Comparison of ENCODE assay signal across 1 cellular context in the genomic region with DNA sequence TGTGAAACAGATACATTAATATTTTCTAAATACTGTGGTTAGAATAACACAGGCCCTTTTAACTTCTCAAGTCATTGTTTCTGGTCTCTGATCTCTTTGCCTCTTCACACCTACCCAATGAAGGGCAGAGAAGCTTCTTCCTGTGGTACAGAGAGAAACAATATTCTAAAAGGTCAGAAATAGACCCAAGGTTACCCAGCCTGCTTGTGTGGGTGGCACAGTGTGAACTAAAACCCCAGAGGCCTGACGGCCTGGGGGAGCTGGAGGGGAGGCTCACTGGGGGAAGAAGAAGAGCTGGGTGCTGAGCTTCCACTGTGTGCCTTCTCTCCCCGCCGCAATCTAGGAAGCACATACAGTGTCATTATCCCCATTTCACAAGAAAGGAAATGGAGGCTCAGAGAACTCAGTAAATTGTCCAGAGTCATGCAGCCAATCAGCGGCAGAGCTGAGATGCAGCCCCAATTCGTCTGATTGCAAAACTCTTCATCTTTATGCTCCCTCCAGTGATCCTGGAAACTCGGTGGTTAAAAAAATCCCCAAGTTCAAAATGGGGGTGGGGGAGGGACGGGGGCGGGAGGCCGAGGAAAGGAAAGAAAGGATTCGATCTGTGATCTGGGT.
TF ChIP-seq lines count a peak whose summit lies in the region.

No MANE protein-coding gene starts in this region.

TF ChIP-seq in GM23338, 12 proteins besides CTCF, POLR2A, EP300 and RAD21 (continued from another document):
- TF ChIP-seq, protein P1, sequence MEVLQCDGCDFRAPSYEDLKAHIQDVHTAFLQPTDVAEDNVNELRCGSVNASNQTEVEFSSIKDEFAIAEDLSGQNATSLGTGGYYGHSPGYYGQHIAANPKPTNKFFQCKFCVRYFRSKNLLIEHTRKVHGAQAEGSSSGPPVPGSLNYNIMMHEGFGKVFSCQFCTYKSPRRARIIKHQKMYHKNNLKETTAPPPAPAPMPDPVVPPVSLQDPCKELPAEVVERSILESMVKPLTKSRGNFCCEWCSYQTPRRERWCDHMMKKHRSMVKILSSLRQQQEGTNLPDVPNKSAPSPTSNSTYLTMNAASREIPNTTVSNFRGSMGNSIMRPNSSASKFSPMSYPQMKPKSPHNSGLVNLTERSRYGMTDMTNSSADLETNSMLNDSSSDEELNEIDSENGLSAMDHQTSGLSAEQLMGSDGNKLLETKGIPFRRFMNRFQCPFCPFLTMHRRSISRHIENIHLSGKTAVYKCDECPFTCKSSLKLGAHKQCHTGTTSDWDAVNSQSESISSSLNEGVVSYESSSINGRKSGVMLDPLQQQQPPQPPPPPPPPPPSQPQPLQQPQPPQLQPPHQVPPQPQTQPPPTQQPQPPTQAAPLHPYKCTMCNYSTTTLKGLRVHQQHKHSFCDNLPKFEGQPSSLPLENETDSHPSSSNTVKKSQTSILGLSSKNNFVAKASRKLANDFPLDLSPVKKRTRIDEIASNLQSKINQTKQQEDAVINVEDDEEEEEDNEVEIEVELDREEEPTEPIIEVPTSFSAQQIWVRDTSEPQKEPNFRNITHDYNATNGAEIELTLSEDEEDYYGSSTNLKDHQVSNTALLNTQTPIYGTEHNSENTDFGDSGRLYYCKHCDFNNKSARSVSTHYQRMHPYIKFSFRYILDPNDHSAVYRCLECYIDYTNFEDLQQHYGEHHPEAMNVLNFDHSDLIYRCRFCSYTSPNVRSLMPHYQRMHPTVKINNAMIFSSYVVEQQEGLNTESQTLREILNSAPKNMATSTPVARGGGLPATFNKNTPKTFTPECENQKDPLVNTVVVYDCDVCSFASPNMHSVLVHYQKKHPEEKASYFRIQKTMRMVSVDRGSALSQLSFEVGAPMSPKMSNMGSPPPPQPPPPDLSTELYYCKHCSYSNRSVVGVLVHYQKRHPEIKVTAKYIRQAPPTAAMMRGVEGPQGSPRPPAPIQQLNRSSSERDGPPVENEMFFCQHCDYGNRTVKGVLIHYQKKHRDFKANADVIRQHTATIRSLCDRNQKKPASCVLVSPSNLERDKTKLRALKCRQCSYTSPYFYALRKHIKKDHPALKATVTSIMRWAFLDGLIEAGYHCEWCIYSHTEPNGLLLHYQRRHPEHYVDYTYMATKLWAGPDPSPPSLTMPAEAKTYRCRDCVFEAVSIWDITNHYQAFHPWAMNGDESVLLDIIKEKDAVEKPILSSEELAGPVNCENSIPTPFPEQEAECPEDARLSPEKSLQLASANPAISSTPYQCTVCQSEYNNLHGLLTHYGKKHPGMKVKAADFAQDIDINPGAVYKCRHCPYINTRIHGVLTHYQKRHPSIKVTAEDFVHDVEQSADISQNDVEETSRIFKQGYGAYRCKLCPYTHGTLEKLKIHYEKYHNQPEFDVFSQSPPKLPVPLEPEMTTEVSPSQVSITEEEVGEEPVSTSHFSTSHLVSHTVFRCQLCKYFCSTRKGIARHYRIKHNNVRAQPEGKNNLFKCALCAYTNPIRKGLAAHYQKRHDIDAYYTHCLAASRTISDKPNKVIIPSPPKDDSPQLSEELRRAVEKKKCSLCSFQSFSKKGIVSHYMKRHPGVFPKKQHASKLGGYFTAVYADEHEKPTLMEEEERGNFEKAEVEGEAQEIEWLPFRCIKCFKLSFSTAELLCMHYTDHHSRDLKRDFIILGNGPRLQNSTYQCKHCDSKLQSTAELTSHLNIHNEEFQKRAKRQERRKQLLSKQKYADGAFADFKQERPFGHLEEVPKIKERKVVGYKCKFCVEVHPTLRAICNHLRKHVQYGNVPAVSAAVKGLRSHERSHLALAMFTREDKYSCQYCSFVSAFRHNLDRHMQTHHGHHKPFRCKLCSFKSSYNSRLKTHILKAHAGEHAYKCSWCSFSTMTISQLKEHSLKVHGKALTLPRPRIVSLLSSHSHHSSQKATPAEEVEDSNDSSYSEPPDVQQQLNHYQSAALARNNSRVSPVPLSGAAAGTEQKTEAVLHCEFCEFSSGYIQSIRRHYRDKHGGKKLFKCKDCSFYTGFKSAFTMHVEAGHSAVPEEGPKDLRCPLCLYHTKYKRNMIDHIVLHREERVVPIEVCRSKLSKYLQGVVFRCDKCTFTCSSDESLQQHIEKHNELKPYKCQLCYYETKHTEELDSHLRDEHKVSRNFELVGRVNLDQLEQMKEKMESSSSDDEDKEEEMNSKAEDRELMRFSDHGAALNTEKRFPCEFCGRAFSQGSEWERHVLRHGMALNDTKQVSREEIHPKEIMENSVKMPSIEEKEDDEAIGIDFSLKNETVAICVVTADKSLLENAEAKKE (CRISPR knock-in tag; IDR thresholded peaks at IDR 0.05): no peak
- TF ChIP-seq EZH2phosphoT487 (IDR thresholded peaks at IDR 0.05; ENCODE audit: unreplicated experiment): no peak
- TF ChIP-seq, protein P2, sequence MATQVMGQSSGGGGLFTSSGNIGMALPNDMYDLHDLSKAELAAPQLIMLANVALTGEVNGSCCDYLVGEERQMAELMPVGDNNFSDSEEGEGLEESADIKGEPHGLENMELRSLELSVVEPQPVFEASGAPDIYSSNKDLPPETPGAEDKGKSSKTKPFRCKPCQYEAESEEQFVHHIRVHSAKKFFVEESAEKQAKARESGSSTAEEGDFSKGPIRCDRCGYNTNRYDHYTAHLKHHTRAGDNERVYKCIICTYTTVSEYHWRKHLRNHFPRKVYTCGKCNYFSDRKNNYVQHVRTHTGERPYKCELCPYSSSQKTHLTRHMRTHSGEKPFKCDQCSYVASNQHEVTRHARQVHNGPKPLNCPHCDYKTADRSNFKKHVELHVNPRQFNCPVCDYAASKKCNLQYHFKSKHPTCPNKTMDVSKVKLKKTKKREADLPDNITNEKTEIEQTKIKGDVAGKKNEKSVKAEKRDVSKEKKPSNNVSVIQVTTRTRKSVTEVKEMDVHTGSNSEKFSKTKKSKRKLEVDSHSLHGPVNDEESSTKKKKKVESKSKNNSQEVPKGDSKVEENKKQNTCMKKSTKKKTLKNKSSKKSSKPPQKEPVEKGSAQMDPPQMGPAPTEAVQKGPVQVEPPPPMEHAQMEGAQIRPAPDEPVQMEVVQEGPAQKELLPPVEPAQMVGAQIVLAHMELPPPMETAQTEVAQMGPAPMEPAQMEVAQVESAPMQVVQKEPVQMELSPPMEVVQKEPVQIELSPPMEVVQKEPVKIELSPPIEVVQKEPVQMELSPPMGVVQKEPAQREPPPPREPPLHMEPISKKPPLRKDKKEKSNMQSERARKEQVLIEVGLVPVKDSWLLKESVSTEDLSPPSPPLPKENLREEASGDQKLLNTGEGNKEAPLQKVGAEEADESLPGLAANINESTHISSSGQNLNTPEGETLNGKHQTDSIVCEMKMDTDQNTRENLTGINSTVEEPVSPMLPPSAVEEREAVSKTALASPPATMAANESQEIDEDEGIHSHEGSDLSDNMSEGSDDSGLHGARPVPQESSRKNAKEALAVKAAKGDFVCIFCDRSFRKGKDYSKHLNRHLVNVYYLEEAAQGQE (IDR thresholded peaks at IDR 0.05; ENCODE audit: unreplicated experiment): no peak
